Comparison of ENCODE assay signal across 20 cellular contexts in the genomic region with DNA sequence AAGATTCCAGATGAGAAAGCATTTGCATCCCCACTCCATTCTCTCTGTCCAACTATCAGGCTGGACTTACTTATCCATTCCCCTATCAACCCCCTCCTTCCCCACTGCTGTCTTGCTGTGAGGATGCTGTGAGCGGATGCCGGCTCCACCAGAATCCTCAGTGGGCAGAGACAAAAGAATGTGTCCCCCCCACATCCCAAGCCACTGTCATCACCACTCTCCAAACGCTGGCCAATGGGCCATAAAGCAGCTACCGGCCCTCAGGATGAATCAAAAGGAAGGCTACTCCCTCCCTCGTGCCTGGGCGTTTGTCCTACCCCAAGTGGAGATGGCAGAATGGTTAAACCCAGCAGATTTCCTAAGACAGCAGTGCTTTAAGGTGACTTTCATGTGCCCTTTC.
A peak's percentile ranks its signal among the peaks of the same experiment; 100 is the strongest.
DNase-seq lines count a peak whose midpoint lies in the region; ATAC-seq, FAIRE-seq and TF ChIP-seq lines count a peak whose summit lies in the region.
"Had no signal": no experiment of that assay in that cellular context is flagged by ENCODE, and none has a peak within 500 bp of the region (broad histone marks: within the 10 kb centered on the region; RNA-seq: fewer than 3 reads in every experiment).

No MANE protein-coding gene starts in this region.

- no peaks in the 10 kb centered on the region for H3K36me3 Mint-ChIP-seq in GM23338 (ENCODE audit: low read depth)
- no peaks in the 10 kb centered on the region for H3K36me3 Mint-ChIP-seq in effector memory CD8-positive, alpha-beta T cell (ENCODE audit: insufficient read depth)

- H3K36me3 ChIP-seq in GM23338 (ENCODE audit: insufficient read depth) (no peaks in the 10 kb centered on the region), SJCRH30 (no peaks in the 10 kb centered on the region), mesenchymal stem cell (ENCODE audit: control insufficient read depth in 1 of 2, insufficient read depth in 2 of 2, low read depth in 1 of 2, low read length in 2 of 2) (no peaks in the 10 kb centered on the region)

- H3K27me3 ChIP-seq in GM23338 (ENCODE audit: insufficient read depth) = no peaks in the 10 kb centered on the region
- H3K27me3 ChIP-seq in SJCRH30 = no peaks in the 10 kb centered on the region
- H3K27me3 ChIP-seq in mesenchymal stem cell (ENCODE audit: control insufficient read depth in 1 of 2, insufficient read depth in 1 of 2, low read length in 2 of 2) = no peaks in the 10 kb centered on the region

- no peak overlapping the region for H2BK5ac ChIP-seq in mesenchymal stem cell (ENCODE audit: low read depth, low read length, poor library complexity, severe bottlenecking)

- H3K4me2 ChIP-seq in GM23338 = peak overlapping the region; percentile 41; the same call in 1 of the 2 replicates
- H3K4me2 ChIP-seq in mesenchymal stem cell (ENCODE audit: low read length, poor library complexity, severe bottlenecking) = no peak overlapping the region
- H3K4me2 ChIP-seq: KMS-11 had no signal

- H3K4me3 ChIP-seq in GM23338 = no peak overlapping the region
- no peak overlapping the region for H3K4me3 ChIP-seq in SJCRH30
- peak overlapping the region in 1 of 2 experiments; percentile 52 for H3K4me3 ChIP-seq in mesenchymal stem cell (ENCODE audit: insufficient read depth in 1 of 2, low read depth in 1 of 2, low read length in 2 of 2)

- no peak overlapping the region for H3K4ac ChIP-seq in mesenchymal stem cell (ENCODE audit: low read depth in 1 of 2, low read length in 2 of 2)

- no peaks in the 10 kb centered on the region for H3K9me2 ChIP-seq in GM23338 (ENCODE audit: insufficient read depth)

- H3K9ac ChIP-seq in mesenchymal stem cell (ENCODE audit: low read length) = peak overlapping the region; percentile 33
- H3K9ac ChIP-seq: KMS-11 had no signal

- H3K79me1 ChIP-seq in mesenchymal stem cell (replicated peaks; ENCODE audit: low read length, poor library complexity, severe bottlenecking) = no peaks in the 10 kb centered on the region

- DNase-seq in GM23338 (ENCODE audit: low spot score) (no peak), SJCRH30 (no peak), mesenchymal stem cell (no peak), urothelium cell line (ENCODE audit: low spot score) (no peak), NCI-H526 (lab: John Stamatoyannopoulos, UW) (no peak), nucleus accumbens (lab: John Stamatoyannopoulos, UW) (no peak), T1000 (lab: John Stamatoyannopoulos, UW) (no peak)
- no peak for DNase-seq in effector memory CD8-positive, alpha-beta T cell
- DNase-seq: H7, NCI-H1048, NCI-H1436 treated with DMSO at 0.1 percent for 48 hours, NCI-H2029, NCI-H774, RPMI8226, SHP77 treated with DMSO at 0.1 percent for 48 hours had no signal

- no peak overlapping the region for H3K4me3 Mint-ChIP-seq in GM23338
- no peak overlapping the region for H3K4me3 Mint-ChIP-seq in effector memory CD8-positive, alpha-beta T cell

- no peak overlapping the region for H2AK5ac ChIP-seq in mesenchymal stem cell (ENCODE audit: low read length, severe bottlenecking)

- H3K27me3 Mint-ChIP-seq in GM23338 (ENCODE audit: insufficient read depth, low read depth, poor library complexity) = no peaks in the 10 kb centered on the region
- peaks cover 0 to 5% of the 10 kb centered on the region in 2 donors for H3K27me3 Mint-ChIP-seq in effector memory CD8-positive, alpha-beta T cell

- H3K14ac ChIP-seq in mesenchymal stem cell (ENCODE audit: low read length in 2 of 2) = no peak overlapping the region

- H3K18ac ChIP-seq in mesenchymal stem cell (ENCODE audit: low read depth in 1 of 2, low read length in 2 of 2) = no peak overlapping the region

- peak; percentile 37 for FAIRE-seq in urothelium cell line (lab: Jason Lieb, UNC)
- FAIRE-seq: D721Med, GM12892 had no signal

- no peaks in the 10 kb centered on the region for H3K79me2 ChIP-seq in GM23338 (replicated peaks; ENCODE audit: insufficient read depth)

- H3K9me3 ChIP-seq in SJCRH30 (replicated peaks) (no peaks in the 10 kb centered on the region), mesenchymal stem cell (ENCODE audit: control insufficient read depth, low read length) (no peaks in the 10 kb centered on the region)

- H3K4me1 ChIP-seq in GM23338 (ENCODE audit: insufficient read depth) = peaks cover 20% of the 10 kb centered on the region
- H3K4me1 ChIP-seq in SJCRH30 = peaks cover 16% of the 10 kb centered on the region
- no peaks in the 10 kb centered on the region for H3K4me1 ChIP-seq in mesenchymal stem cell (ENCODE audit: control insufficient read depth, insufficient read depth, low read depth, low read length)

- peaks cover 19% of the 10 kb centered on the region for H3K4me1 Mint-ChIP-seq in GM23338
- H3K4me1 Mint-ChIP-seq in effector memory CD8-positive, alpha-beta T cell (ENCODE audit: low read depth in 2 of 2) = no peaks in the 10 kb centered on the region

- H3F3A ChIP-seq in GM23338 (replicated peaks; ENCODE audit: low read depth) = no peaks in the 10 kb centered on the region

- H3K27ac Mint-ChIP-seq in GM23338 = no peak overlapping the region
- H3K27ac Mint-ChIP-seq in effector memory CD8-positive, alpha-beta T cell = no peak overlapping the region

- ATAC-seq in GM23338 = no peak
- no peak for ATAC-seq in effector memory CD8-positive, alpha-beta T cell (replicated peaks)
- ATAC-seq: SK-N-SH treated with all-trans-retinoic acid at 6 μM for 48 hours had no signal

- H4K91ac ChIP-seq in mesenchymal stem cell (ENCODE audit: low read length) = no peak overlapping the region

- no peak overlapping the region for H2BK12ac ChIP-seq in mesenchymal stem cell (ENCODE audit: low read length in 2 of 2)

- no peak overlapping the region for H3K23ac ChIP-seq in mesenchymal stem cell (ENCODE audit: low read length in 2 of 2)

- no peak overlapping the region for H4K8ac ChIP-seq in mesenchymal stem cell (ENCODE audit: low read length)

- H2AFZ ChIP-seq in GM23338 = no peak overlapping the region
- no peak overlapping the region for H2AFZ ChIP-seq in mesenchymal stem cell (ENCODE audit: low read depth, low read length)

- H4K20me1 ChIP-seq in GM23338 (replicated peaks; ENCODE audit: insufficient read depth) = no peaks in the 10 kb centered on the region

- no peak overlapping the region for H2BK15ac ChIP-seq in mesenchymal stem cell (ENCODE audit: low read depth, poor library complexity, severe bottlenecking)

- WGBS in mesenchymal stem cell = 57% methylated on average over 6 of the region's 6 CpGs

- TF ChIP-seq CTCF in GM23338 (conservative IDR thresholded peaks at IDR 0.05; ENCODE audit: low read depth in 2 of 2) = no peak

- no peak overlapping the region for H2BK120ac ChIP-seq in mesenchymal stem cell (ENCODE audit: low read depth, low read length)

- H3K9me3 Mint-ChIP-seq in GM23338 = no peaks in the 10 kb centered on the region
- H3K9me3 Mint-ChIP-seq in effector memory CD8-positive, alpha-beta T cell = no peaks in the 10 kb centered on the region

- H3K27ac ChIP-seq in GM23338 (ENCODE audit: low read depth) = no peak overlapping the region
- peak overlapping the region; percentile 22 for H3K27ac ChIP-seq in SJCRH30
- H3K27ac ChIP-seq in mesenchymal stem cell (ENCODE audit: low read length, poor library complexity, severe bottlenecking) = no peak overlapping the region
- H3K27ac ChIP-seq: C4-2B, KMS-11 had no signal

TF ChIP-seq in GM23338, 12 proteins besides CTCF, POLR2A, EP300 and RAD21:
- TF ChIP-seq STAT1 (IDR thresholded peaks at IDR 0.05; ENCODE audit: unreplicated experiment) (no peak), NANOG (IDR thresholded peaks at IDR 0.05; ENCODE audit: borderline replicate concordance) (no peak)
- TF ChIP-seq, protein P1, sequence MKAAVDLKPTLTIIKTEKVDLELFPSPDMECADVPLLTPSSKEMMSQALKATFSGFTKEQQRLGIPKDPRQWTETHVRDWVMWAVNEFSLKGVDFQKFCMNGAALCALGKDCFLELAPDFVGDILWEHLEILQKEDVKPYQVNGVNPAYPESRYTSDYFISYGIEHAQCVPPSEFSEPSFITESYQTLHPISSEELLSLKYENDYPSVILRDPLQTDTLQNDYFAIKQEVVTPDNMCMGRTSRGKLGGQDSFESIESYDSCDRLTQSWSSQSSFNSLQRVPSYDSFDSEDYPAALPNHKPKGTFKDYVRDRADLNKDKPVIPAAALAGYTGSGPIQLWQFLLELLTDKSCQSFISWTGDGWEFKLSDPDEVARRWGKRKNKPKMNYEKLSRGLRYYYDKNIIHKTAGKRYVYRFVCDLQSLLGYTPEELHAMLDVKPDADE (IDR thresholded peaks at IDR 0.05) = no peak
- TF ChIP-seq, protein P2, sequence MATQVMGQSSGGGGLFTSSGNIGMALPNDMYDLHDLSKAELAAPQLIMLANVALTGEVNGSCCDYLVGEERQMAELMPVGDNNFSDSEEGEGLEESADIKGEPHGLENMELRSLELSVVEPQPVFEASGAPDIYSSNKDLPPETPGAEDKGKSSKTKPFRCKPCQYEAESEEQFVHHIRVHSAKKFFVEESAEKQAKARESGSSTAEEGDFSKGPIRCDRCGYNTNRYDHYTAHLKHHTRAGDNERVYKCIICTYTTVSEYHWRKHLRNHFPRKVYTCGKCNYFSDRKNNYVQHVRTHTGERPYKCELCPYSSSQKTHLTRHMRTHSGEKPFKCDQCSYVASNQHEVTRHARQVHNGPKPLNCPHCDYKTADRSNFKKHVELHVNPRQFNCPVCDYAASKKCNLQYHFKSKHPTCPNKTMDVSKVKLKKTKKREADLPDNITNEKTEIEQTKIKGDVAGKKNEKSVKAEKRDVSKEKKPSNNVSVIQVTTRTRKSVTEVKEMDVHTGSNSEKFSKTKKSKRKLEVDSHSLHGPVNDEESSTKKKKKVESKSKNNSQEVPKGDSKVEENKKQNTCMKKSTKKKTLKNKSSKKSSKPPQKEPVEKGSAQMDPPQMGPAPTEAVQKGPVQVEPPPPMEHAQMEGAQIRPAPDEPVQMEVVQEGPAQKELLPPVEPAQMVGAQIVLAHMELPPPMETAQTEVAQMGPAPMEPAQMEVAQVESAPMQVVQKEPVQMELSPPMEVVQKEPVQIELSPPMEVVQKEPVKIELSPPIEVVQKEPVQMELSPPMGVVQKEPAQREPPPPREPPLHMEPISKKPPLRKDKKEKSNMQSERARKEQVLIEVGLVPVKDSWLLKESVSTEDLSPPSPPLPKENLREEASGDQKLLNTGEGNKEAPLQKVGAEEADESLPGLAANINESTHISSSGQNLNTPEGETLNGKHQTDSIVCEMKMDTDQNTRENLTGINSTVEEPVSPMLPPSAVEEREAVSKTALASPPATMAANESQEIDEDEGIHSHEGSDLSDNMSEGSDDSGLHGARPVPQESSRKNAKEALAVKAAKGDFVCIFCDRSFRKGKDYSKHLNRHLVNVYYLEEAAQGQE (IDR thresholded peaks at IDR 0.05; ENCODE audit: unreplicated experiment) = no peak
